In genomic region chr1:7298749-7299151, GRCh38 we compare ENCODE assay signal across 15 cellular contexts.
DNase-seq lines count a peak whose midpoint lies in the region; ATAC-seq and TF ChIP-seq lines count a peak whose summit lies in the region.
"Had no signal": no experiment of that assay in that cellular context is flagged by ENCODE, and none has a peak within 500 bp of the region (broad histone marks: within the 10 kb centered on the region; RNA-seq: fewer than 3 reads in every experiment).

No MANE protein-coding gene starts in this region.

- no peak overlapping the region for H3K27ac ChIP-seq in BLaER1
- H3K27ac ChIP-seq: breast epithelium had no signal

- no peaks in the 10 kb centered on the region for H4K20me1 ChIP-seq in BLaER1

- H3K27me3 ChIP-seq in BLaER1: no peaks in the 10 kb centered on the region

- peaks cover 70% of the 10 kb centered on the region for H3K4me1 Mint-ChIP-seq in nephron
- H3K4me1 Mint-ChIP-seq in activated naive CD8-positive, alpha-beta T cell treated with anti-CD3 and anti-CD28 coated beads, Interleukin-2, amount 50 U/mL, for 24 hours: no peaks in the 10 kb centered on the region
- H3K4me1 Mint-ChIP-seq: CD8-positive, alpha-beta memory T cell; naive thymus-derived CD4-positive, alpha-beta T cell had no signal

- no peak for TF ChIP-seq CTCF in nephron (IDR thresholded peaks at IDR 0.05; ENCODE audit: unreplicated experiment in 3 of 3)

- peak overlapping the region; percentile 27; the same call in 1 of the 2 replicates for H3K4me2 ChIP-seq in BLaER1

- H3K36me3 ChIP-seq in BLaER1: no peaks in the 10 kb centered on the region
- H3K36me3 ChIP-seq: breast epithelium had no signal

- H3K9me3 ChIP-seq in BLaER1: peaks cover 22% of the 10 kb centered on the region

- H3K9me3 Mint-ChIP-seq in nephron: peaks cover 22% of the 10 kb centered on the region
- no peaks in the 10 kb centered on the region for H3K9me3 Mint-ChIP-seq in activated naive CD8-positive, alpha-beta T cell treated with anti-CD3 and anti-CD28 coated beads, Interleukin-2, amount 50 U/mL, for 24 hours

- no peak overlapping the region for H3K4me3 ChIP-seq in BLaER1
- H3K4me3 ChIP-seq: breast epithelium, GM12878 had no signal

- no peak overlapping the region for H3K9ac ChIP-seq in BLaER1

- peaks cover 14% of the 10 kb centered on the region for H3K27me3 Mint-ChIP-seq in nephron (ENCODE audit: low read depth)
- H3K27me3 Mint-ChIP-seq in activated naive CD8-positive, alpha-beta T cell treated with anti-CD3 and anti-CD28 coated beads, Interleukin-2, amount 50 U/mL, for 24 hours: peaks cover 15% of the 10 kb centered on the region

- ATAC-seq in activated naive CD8-positive, alpha-beta T cell treated with anti-CD3 and anti-CD28 coated beads, Interleukin-2, amount 50 U/mL, for 24 hours: no peak
- ATAC-seq: GM12878; naive thymus-derived CD4-positive, alpha-beta T cell; stimulated activated naive CD8-positive, alpha-beta T cell treated with anti-CD3 and anti-CD28 coated beads, Interleukin-15, Interleukin-2, amounts not matched to agents 100 U/mL and 50 U/mL, for 24 hours had no signal

- peaks cover 16% of the 10 kb centered on the region; the same call in 1 of the 2 replicates for H3K4me1 ChIP-seq in BLaER1

- peak; percentile 22 for DNase-seq in RKO (ENCODE audit: low spot score)
- peak; percentile 25 for DNase-seq in ecto neural progenitor cell (ENCODE audit: low spot score)
- DNase-seq in HuH-7.5 (ENCODE audit: low spot score): no peak
- no peak for DNase-seq in NCI-H146 treated with DMSO at 0.1 percent for 48 hours (lab: John Stamatoyannopoulos, UW; ENCODE audit: unreplicated experiment)
- DNase-seq in activated naive CD8-positive, alpha-beta T cell treated with anti-CD3 and anti-CD28 coated beads, Interleukin-2, amount 50 U/mL, for 24 hours: no peak
- no peak for DNase-seq in NCI-H2227 treated with DMSO at 0.1 percent for 48 hours (lab: John Stamatoyannopoulos, UW)
- DNase-seq: CD8-positive, alpha-beta memory T cell; naive thymus-derived CD4-positive, alpha-beta T cell; NCI-H2171 treated with DMSO at 0.1 percent for 48 hours; stimulated activated naive CD8-positive, alpha-beta T cell treated with anti-CD3 and anti-CD28 coated beads, Interleukin-15, Interleukin-2, amounts not matched to agents 100 U/mL and 50 U/mL, for 24 hours had no signal

- peak overlapping the region; percentile 82 to 89 (median 84) for H3K27ac Mint-ChIP-seq in nephron
- no peak overlapping the region for H3K27ac Mint-ChIP-seq in activated naive CD8-positive, alpha-beta T cell treated with anti-CD3 and anti-CD28 coated beads, Interleukin-2, amount 50 U/mL, for 24 hours
- H3K27ac Mint-ChIP-seq: CD8-positive, alpha-beta memory T cell; IgD-negative memory B cell; naive thymus-derived CD4-positive, alpha-beta T cell had no signal

- H3K36me3 Mint-ChIP-seq in nephron (ENCODE audit: low read depth): no peaks in the 10 kb centered on the region
- no peaks in the 10 kb centered on the region for H3K36me3 Mint-ChIP-seq in activated naive CD8-positive, alpha-beta T cell treated with anti-CD3 and anti-CD28 coated beads, Interleukin-2, amount 50 U/mL, for 24 hours (ENCODE audit: low read depth)
- H3K36me3 Mint-ChIP-seq: CD8-positive, alpha-beta memory T cell; IgD-negative memory B cell; naive thymus-derived CD4-positive, alpha-beta T cell had no signal

- peak overlapping the region in 2 of 3 experiments; percentile 34 to 35 for H3K4me3 Mint-ChIP-seq in nephron
- H3K4me3 Mint-ChIP-seq in activated naive CD8-positive, alpha-beta T cell treated with anti-CD3 and anti-CD28 coated beads, Interleukin-2, amount 50 U/mL, for 24 hours: no peak overlapping the region
- H3K4me3 Mint-ChIP-seq: CD8-positive, alpha-beta memory T cell; naive thymus-derived CD4-positive, alpha-beta T cell had no signal

Comparison
In these comparisons a context has a peak if more than half of its experiments do, and no peak if none do; other contexts are left out.
1. DNase-seq: peak in RKO (single experiment) and ecto neural progenitor cell (single experiment); none in HuH-7.5 (single experiment), NCI-H146 treated with DMSO at 0.1 percent for 48 hours (single experiment), activated naive CD8-positive, alpha-beta T cell treated with anti-CD3 and anti-CD28 coated beads, Interleukin-2, amount 50 U/mL, for 24 hours (single experiment) and NCI-H2227 treated with DMSO at 0.1 percent for 48 hours (single experiment).